In genomic region chr5:2136728-2137333, GRCh38 we compare ENCODE assay signal across 19 cellular contexts.
DNase-seq lines count a peak whose midpoint lies in the region; ATAC-seq, FAIRE-seq and TF ChIP-seq lines count a peak whose summit lies in the region.
"Had no signal": no experiment of that assay in that cellular context is flagged by ENCODE, and none has a peak within 500 bp of the region (broad histone marks: within the 10 kb centered on the region; RNA-seq: fewer than 3 reads in every experiment).

No MANE protein-coding gene starts in this region.

- peaks cover 6% of the 10 kb centered on the region for H3K27me3 Mint-ChIP-seq in activated naive CD8-positive, alpha-beta T cell
- H3K27me3 Mint-ChIP-seq in activated naive CD8-positive, alpha-beta T cell treated with anti-CD3 and anti-CD28 coated beads for 36 hours = peaks cover 18% of the 10 kb centered on the region

- H3K4me2 ChIP-seq in K562 (ENCODE audit: insufficient read depth, low read length) = no peak overlapping the region

- no peak for TF ChIP-seq CTCF in K562 (IDR thresholded peaks at IDR 0.05 in 2 of 3, conservative IDR thresholded peaks at IDR 0.05 in 1 of 3; ENCODE audit: insufficient read depth in 2 of 3, low read depth in 1 of 3, low read length in 3 of 3)

- H3K4me3 ChIP-seq in K562 = no peak overlapping the region
- H3K4me3 ChIP-seq: dorsolateral prefrontal cortex, lower lobe of right lung, tibial nerve had no signal

- H3K79me2 ChIP-seq in K562 (ENCODE audit: control insufficient read depth, insufficient read depth, low read length) = no peaks in the 10 kb centered on the region

- no peak overlapping the region for H3K9ac ChIP-seq in K562 (ENCODE audit: insufficient read depth in 1 of 2, low read depth in 2 of 2, low read length in 2 of 2)

- no peak for FAIRE-seq in K562 (lab: Jason Lieb, UNC)

- WGBS in K562 (ENCODE audit: insufficient coverage, low coverage, missing lambda C conversion rate) = 11% methylated on average over 37 of the region's 44 CpGs

- peaks cover 0 to 7% of the 10 kb centered on the region in 2 experiments; a peak in 2 of 5 replicates for H3K4me1 ChIP-seq in K562 (replicated peaks in 1 of 2; ENCODE audit: control insufficient read depth in 2 of 2, insufficient read depth in 2 of 2, low read length in 2 of 2)
- H3K4me1 ChIP-seq: lower lobe of right lung, tibial nerve had no signal

- peaks cover 10% of the 10 kb centered on the region for H3K9me1 ChIP-seq in K562 (ENCODE audit: control insufficient read depth, insufficient read depth, low read length)

- peaks cover 32 to 70% of the 10 kb centered on the region in 2 experiments for H3K27me3 ChIP-seq in K562 (ENCODE audit: control insufficient read depth in 2 of 2, insufficient read depth in 2 of 2, low read length in 2 of 2)
- H3K27me3 ChIP-seq: neutrophil, tibial nerve had no signal

- H3K4me3 Mint-ChIP-seq in activated naive CD8-positive, alpha-beta T cell = no peak overlapping the region
- no peak overlapping the region for H3K4me3 Mint-ChIP-seq in activated naive CD8-positive, alpha-beta T cell treated with anti-CD3 and anti-CD28 coated beads for 36 hours
- H3K4me3 Mint-ChIP-seq: T-helper 1 cell treated with Interleukin-12 subunit alpha and Interleukin-12 subunit beta and Interleukin-4 antibody, amounts not matched to agents 30 μg/mL and 1 μg/mL, for 36 hours had no signal

- DNase-seq in activated naive CD8-positive, alpha-beta T cell treated with anti-CD3 and anti-CD28 coated beads for 36 hours = no peak
- DNase-seq in K562 (ENCODE audit: extremely low read depth in 1 of 4, low spot score in 3 of 4) (peak in 2 of 4 experiments; percentile 54 to 58), posterior vena cava (ENCODE audit: low spot score) (peak; percentile 52)
- DNase-seq: activated naive CD4-positive, alpha-beta T cell; lower lobe of right lung; NCI-H1092 treated with DMSO at 0.1 percent for 48 hours; NCI-H2029; NCI-H345; NCI-H774; RPMI8226 had no signal

- TF ChIP-seq EP300 in Ishikawa (IDR thresholded peaks at IDR 0.05; ENCODE audit: borderline replicate concordance) = no peak
- TF ChIP-seq EP300 in K562 (IDR thresholded peaks at IDR 0.05; ENCODE audit: low read length) = no peak

- TF ChIP-seq RAD21 in Ishikawa (IDR thresholded peaks at IDR 0.05; ENCODE audit: low read depth) (no peak), K562 (CRISPR knock-in tag; conservative IDR thresholded peaks at IDR 0.05 in 1 of 2, IDR thresholded peaks at IDR 0.05 in 1 of 2) (no peak)

- ATAC-seq in K562 (no peak), GM21381 (IDR thresholded peaks at IDR 0.05; ENCODE audit: unreplicated experiment) (no peak), HG02798 (IDR thresholded peaks at IDR 0.05; ENCODE audit: poor library complexity, unreplicated experiment) (no peak)

- in situ Hi-C loops in K562 (cut with MboI) = no loop called here

- CTCF ChIA-PET in K562 (lab: Yijun Ruan, JAX; ENCODE audit: low intra/inter-chr PET ratio) = no interaction called here

- H3K36me3 Mint-ChIP-seq in activated naive CD8-positive, alpha-beta T cell = no peaks in the 10 kb centered on the region
- no peaks in the 10 kb centered on the region for H3K36me3 Mint-ChIP-seq in activated naive CD8-positive, alpha-beta T cell treated with anti-CD3 and anti-CD28 coated beads for 36 hours

- POLR2A ChIA-PET in K562 (lab: Yijun Ruan, JAX) = no interaction called here

- no peaks in the 10 kb centered on the region for H3K9me3 Mint-ChIP-seq in activated naive CD8-positive, alpha-beta T cell (ENCODE audit: low read depth)
- H3K9me3 Mint-ChIP-seq in activated naive CD8-positive, alpha-beta T cell treated with anti-CD3 and anti-CD28 coated beads for 36 hours = no peaks in the 10 kb centered on the region
- H3K9me3 Mint-ChIP-seq: T-helper 1 cell treated with Interleukin-12 subunit alpha and Interleukin-12 subunit beta and Interleukin-4 antibody, amounts not matched to agents 30 μg/mL and 1 μg/mL, for 36 hours had no signal

- H3K9me3 ChIP-seq in K562 (replicated peaks; ENCODE audit: control insufficient read depth, insufficient read depth, low read depth, low read length) = no peaks in the 10 kb centered on the region
- H3K9me3 ChIP-seq: lower lobe of right lung, neutrophil, tibial nerve had no signal

- H3K4me1 Mint-ChIP-seq in activated naive CD8-positive, alpha-beta T cell (ENCODE audit: low read depth) = peaks cover 1% of the 10 kb centered on the region
- peaks cover 2% of the 10 kb centered on the region for H3K4me1 Mint-ChIP-seq in activated naive CD8-positive, alpha-beta T cell treated with anti-CD3 and anti-CD28 coated beads for 36 hours

- 0 out of 2 replicates have a peak, but pooled peaks cover 7% of the 10 kb centered on the region for H4K20me1 ChIP-seq in K562 (replicated peaks; ENCODE audit: control insufficient read depth, insufficient read depth, low read length)

- BruUV-seq in K562 (replicated peaks; lab: Mats Ljungman, UMichigan) = no TSS peak

- peak overlapping the region; percentile 23 for H3K27ac Mint-ChIP-seq in activated naive CD8-positive, alpha-beta T cell
- H3K27ac Mint-ChIP-seq in activated naive CD8-positive, alpha-beta T cell treated with anti-CD3 and anti-CD28 coated beads for 36 hours = no peak overlapping the region
- H3K27ac Mint-ChIP-seq: T-helper 1 cell treated with Interleukin-12 subunit alpha and Interleukin-12 subunit beta and Interleukin-4 antibody, amounts not matched to agents 30 μg/mL and 1 μg/mL, for 36 hours had no signal

- intact Hi-C loops in K562 (cut with micrococcal nuclease) = no loop called here
- intact Hi-C loops in posterior vena cava (cut with DNase I) = no loop called here

- H3K27ac ChIP-seq in K562 (ENCODE audit: extremely low read depth, low read depth, low read length) = no peak overlapping the region
- H3K27ac ChIP-seq: C4-2B, lower lobe of right lung, neutrophil, tibial nerve had no signal

- no peak overlapping the region for H2AFZ ChIP-seq in K562 (ENCODE audit: low read depth, low read length)

- H3K36me3 ChIP-seq in K562 (ENCODE audit: control insufficient read depth, insufficient read depth, low read length) = no peaks in the 10 kb centered on the region
- H3K36me3 ChIP-seq: lower lobe of right lung, neutrophil, tibial nerve had no signal

- TF ChIP-seq POLR2A in K562 (conservative IDR thresholded peaks at IDR 0.05) = no peak

TF ChIP-seq in Ishikawa, 13 proteins besides CTCF, POLR2A, EP300 and RAD21:
- TF ChIP-seq CEBPB (IDR thresholded peaks at IDR 0.05) (no peak), FOXM1 (IDR thresholded peaks at IDR 0.05; ENCODE audit: borderline replicate concordance, low read depth) (no peak), EGR1 (IDR thresholded peaks at IDR 0.05) (peak; percentile 83)

TF ChIP-seq in K562, 482 proteins besides CTCF, POLR2A, EP300 and RAD21 (continues in another document):
- TF ChIP-seq SAFB (IDR thresholded peaks at IDR 0.05; ENCODE audit: borderline replicate concordance, low read depth, low read length) (peak; percentile 88), ZFPM2 (CRISPR knock-in tag; IDR thresholded peaks at IDR 0.05) (no peak), NFE2 (IDR thresholded peaks at IDR 0.05; ENCODE audit: low read depth) (peak; percentile 87), CLOCK (CRISPR knock-in tag; IDR thresholded peaks at IDR 0.05; ENCODE audit: borderline replicate concordance) (no peak), DPF2 (IDR thresholded peaks at IDR 0.05) (peak; percentile 53; the same call in 1 of the 2 replicates), TRIM24 (IDR thresholded peaks at IDR 0.05) (peak; percentile 92 to 98), NFYB (IDR thresholded peaks at IDR 0.05; ENCODE audit: extremely low read depth, insufficient read length) (no peak), ZNF174 (CRISPR knock-in tag; IDR thresholded peaks at IDR 0.05) (no peak), DNMT1 (IDR thresholded peaks at IDR 0.05) (no peak), SIN3B (IDR thresholded peaks at IDR 0.05; ENCODE audit: low read depth) (no peak), HNRNPL (IDR thresholded peaks at IDR 0.05; ENCODE audit: low read depth, low read length) (0 out of 2 replicates have a peak, but pooled peaks have one; percentile 18), CREM (IDR thresholded peaks at IDR 0.05; ENCODE audit: low read depth) (peak; percentile 53), EGR1 (conservative IDR thresholded peaks at IDR 0.05) (peak; percentile 100), ZNF778 (CRISPR knock-in tag; IDR thresholded peaks at IDR 0.05) (no peak), CTBP1 (IDR thresholded peaks at IDR 0.05; ENCODE audit: borderline replicate concordance) (no peak), HNRNPUL1 (IDR thresholded peaks at IDR 0.05; ENCODE audit: low read length) (peak; percentile 99), DIDO1 (tag; IDR thresholded peaks at IDR 0.05; ENCODE audit: low read depth) (no peak), THRA (IDR thresholded peaks at IDR 0.05) (no peak), SRSF1 (IDR thresholded peaks at IDR 0.05; ENCODE audit: low read depth, low read length) (no peak)
